In the genomic region with DNA sequence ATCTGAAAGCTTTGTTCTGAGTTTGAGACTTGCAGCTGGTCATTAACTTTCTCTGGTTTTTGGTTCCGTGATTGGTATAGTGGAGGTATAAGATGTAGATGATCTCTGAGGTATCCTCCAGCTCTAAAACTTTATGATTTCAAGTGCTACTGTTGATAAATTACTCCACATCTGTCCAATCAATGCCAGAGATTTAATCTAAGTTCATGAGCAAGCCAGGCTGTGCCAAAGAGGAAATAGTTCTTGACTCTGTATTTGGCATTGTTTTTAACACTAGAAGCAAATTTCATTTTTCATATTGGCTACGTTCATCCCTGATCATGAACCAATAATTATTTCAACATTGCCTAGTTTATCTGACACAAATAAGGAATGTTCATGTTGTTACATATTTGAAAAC, we compare ENCODE assay signal across 28 cellular contexts.
"Had no signal": no experiment of that assay in that cellular context is flagged by ENCODE, and none has a peak within 500 bp of the region (broad histone marks: within the 10 kb centered on the region; RNA-seq: fewer than 3 reads in every experiment).

No MANE protein-coding gene starts in this region.

- ATAC-seq: esophagus mucosa; foreskin keratinocyte; gastroesophageal sphincter; heart left ventricle; left lung; naive thymus-derived CD8-positive, alpha-beta T cell; psoas muscle; right cardiac atrium; stimulated activated naive B cell treated with anti-CD40 and anti-IgM and Interleukin-4, amounts not matched to agents 10 μg/mL and 1 μg/mL and 100 μg/mL, for 72 hours; upper lobe of right lung had no signal

- FAIRE-seq: kidney had no signal

- H3K4me1 ChIP-seq: foreskin keratinocyte, gastroesophageal sphincter, heart left ventricle, left lung, sigmoid colon, spleen, tibial nerve, upper lobe of right lung, uterus had no signal

- H3K9me3 ChIP-seq: gastroesophageal sphincter, heart left ventricle, left lung, ovary, psoas muscle, sigmoid colon, spleen, thoracic aorta, tibial nerve, upper lobe of right lung, uterus had no signal

- H3K4me3 ChIP-seq: dorsolateral prefrontal cortex, gastroesophageal sphincter, heart left ventricle, hepatocyte, left lung, ovary, psoas muscle, sigmoid colon, spleen, thoracic aorta, tibial nerve, upper lobe of right lung, uterus had no signal

- DNase-seq: cortex of kidney; dorsolateral prefrontal cortex; effector CD4-positive, alpha-beta T cell; foreskin keratinocyte; heart left ventricle; kidney; left lung; mesendoderm; midbrain; naive thymus-derived CD8-positive, alpha-beta T cell; nephron progenitor cell; nucleus accumbens; ovary; posterior cingulate gyrus; psoas muscle; right cardiac atrium; sigmoid colon; spleen; stimulated activated CD4-positive, alpha-beta T cell treated with anti-CD3 and anti-CD28 coated beads, Interleukin-2, amount 100 ng/mL, for 48 hours; stimulated activated naive B cell treated with anti-CD40 and anti-IgM and Interleukin-4, amounts not matched to agents 10 μg/mL and 1 μg/mL and 100 μg/mL, for 72 hours; upper lobe of right lung; uterus had no signal

- H3K4me2 ChIP-seq: hepatocyte had no signal

- H3K36me3 ChIP-seq: gastroesophageal sphincter, heart left ventricle, left lung, ovary, sigmoid colon, spleen, thoracic aorta, tibial nerve, upper lobe of right lung, uterus had no signal

- H3K27ac ChIP-seq: dorsolateral prefrontal cortex, epithelial cell of prostate, foreskin keratinocyte, gastroesophageal sphincter, heart left ventricle, hepatocyte, left lung, ovary, psoas muscle, sigmoid colon, spleen, thoracic aorta, tibial nerve, upper lobe of right lung, uterus had no signal

- H3K27me3 ChIP-seq: dorsolateral prefrontal cortex, foreskin keratinocyte, gastroesophageal sphincter, heart left ventricle, hepatocyte, left lung, ovary, sigmoid colon, spleen, tibial nerve, upper lobe of right lung, uterus had no signal
